ENCODE assay signal across 9 cellular contexts in genomic region chr12:98635657-98636323, GRCh38. TPM values are rescaled to one million over a fixed set of nuclear protein-coding genes. Genes with fewer than 3 reads are reported as not detected.
DNase-seq lines count a peak whose midpoint lies in the region; ATAC-seq, FAIRE-seq and TF ChIP-seq lines count a peak whose summit lies in the region.
"Had no signal": no experiment of that assay in that cellular context is flagged by ENCODE, and none has a peak within 500 bp of the region (broad histone marks: within the 10 kb centered on the region; RNA-seq: fewer than 3 reads in every experiment).

No MANE protein-coding gene starts in this region.

- H3K9me3 Mint-ChIP-seq in Caco-2 (ENCODE audit: unreplicated experiment), result no peaks in the 10 kb centered on the region

- no peaks in the 10 kb centered on the region for H3K27me3 ChIP-seq in Karpas-422 (ENCODE audit: low read length)
- H3K27me3 ChIP-seq in stomach, result no peaks in the 10 kb centered on the region
- H3K27me3 ChIP-seq in Caco-2 (replicated peaks; ENCODE audit: control insufficient read depth, insufficient read depth, low read length), result no peaks in the 10 kb centered on the region

- DNase-seq in Karpas-422, result peak; percentile 77
- peak; percentile 82 for DNase-seq in choroid plexus epithelial cell (ENCODE audit: low read depth)
- no peak for DNase-seq in stomach
- DNase-seq in stimulated activated CD4-positive, alpha-beta T cell treated with anti-CD3 and anti-CD28 coated beads, Interleukin-2, amount 100 ng/mL, for 24 hours, result no peak
- DNase-seq in Caco-2, result no peak
- no peak for DNase-seq in activated CD8-positive, alpha-beta memory T cell treated with anti-CD3 and anti-CD28 coated beads, Interleukin-2, amount 50 U/mL, for 4 hours

- peaks cover 19% of the 10 kb centered on the region for H3K36me3 ChIP-seq in Karpas-422 (ENCODE audit: insufficient read depth, low read length)
- peaks cover 0 to 8% (median 2%) of the 10 kb centered on the region in 4 donors for H3K36me3 ChIP-seq in stomach
- H3K36me3 ChIP-seq in Caco-2 (ENCODE audit: control insufficient read depth, insufficient read depth, low read length), result no peaks in the 10 kb centered on the region

- H3K9me3 ChIP-seq in Karpas-422 (ENCODE audit: low read length), result no peaks in the 10 kb centered on the region
- H3K9me3 ChIP-seq in stomach, result no peaks in the 10 kb centered on the region
- H3K9me3 ChIP-seq in Caco-2, result no peaks in the 10 kb centered on the region

- TF ChIP-seq CTCF in choroid plexus epithelial cell (conservative IDR thresholded peaks at IDR 0.05; ENCODE audit: low read depth, low read length) (no peak), stomach (IDR thresholded peaks at IDR 0.05) (no peak), Caco-2 (IDR thresholded peaks at IDR 0.05; ENCODE audit: insufficient read depth in 1 of 2, low read depth in 1 of 2, low read length in 1 of 2, severe bottlenecking in 1 of 2, unreplicated experiment in 1 of 2) (no peak)

- H3K27me3 Mint-ChIP-seq in Caco-2 (ENCODE audit: insufficient read depth, unreplicated experiment), result no peaks in the 10 kb centered on the region

- no peak for TF ChIP-seq POLR2A in stomach (IDR thresholded peaks at IDR 0.05)

- peak overlapping the region; percentile 9; the same call in 1 of the 2 replicates for H3K4me3 ChIP-seq in Karpas-422 (ENCODE audit: low read length)
- no peak overlapping the region for H3K4me3 ChIP-seq in choroid plexus epithelial cell (ENCODE audit: low read depth, low read length)
- no peak overlapping the region for H3K4me3 ChIP-seq in stomach
- no peak overlapping the region for H3K4me3 ChIP-seq in Caco-2 (ENCODE audit: low read depth, low read length)

- BruUV-seq in Caco-2 (replicated peaks; lab: Mats Ljungman, UMichigan), result no TSS peak

- WGBS in stomach, 5 donors, result 79 to 86% (median 85%) methylated on average over 4 of the region's 4 CpGs

- CTCF ChIA-PET in Caco-2 (lab: Charles Lee), result no interaction called here

- no peak overlapping the region for H3K27ac Mint-ChIP-seq in Caco-2 (ENCODE audit: unreplicated experiment)

- no peaks in the 10 kb centered on the region for H4K20me1 ChIP-seq in Karpas-422 (ENCODE audit: insufficient read depth, low read depth, low read length)

- H3K9ac ChIP-seq in Karpas-422 (ENCODE audit: low read length), result peak overlapping the region; percentile 37

- no peak for TF ChIP-seq EP300 in stomach (IDR thresholded peaks at IDR 0.05)

- H3K27ac ChIP-seq in Karpas-422 (ENCODE audit: low read length) (peak overlapping the region; percentile 70), stomach (no peak overlapping the region)

- H3K4me3 Mint-ChIP-seq in Caco-2 (ENCODE audit: unreplicated experiment), result no peak overlapping the region

- H3K79me2 ChIP-seq in Karpas-422 (ENCODE audit: low read length), result peaks cover 84% of the 10 kb centered on the region

- ATAC-seq in GM21619 (IDR thresholded peaks at IDR 0.05; ENCODE audit: unreplicated experiment), result peak; percentile 87

- H3K36me3 Mint-ChIP-seq in Caco-2 (ENCODE audit: insufficient read depth, unreplicated experiment), result no peaks in the 10 kb centered on the region

- POLR2A ChIA-PET in Caco-2 (lab: Charles Lee), result interaction anchor here (0.5 kb wide), 1 partner anchor 40 kb away, joined by 3 read pairs; no protein-coding TSS in a partner anchor

- H2AFZ ChIP-seq in Karpas-422 (ENCODE audit: low read length), result no peak overlapping the region

- peaks cover 47% of the 10 kb centered on the region for H3K4me1 ChIP-seq in Karpas-422 (ENCODE audit: low read length)
- H3K4me1 ChIP-seq in stomach, result peaks cover 0 to 6% (median 0%) of the 10 kb centered on the region in 4 donors
- 0 out of 2 replicates have a peak, but pooled peaks cover 7% of the 10 kb centered on the region for H3K4me1 ChIP-seq in Caco-2

- H3K4me2 ChIP-seq in Karpas-422 (ENCODE audit: low read depth, low read length, poor library complexity, severe bottlenecking), result peak overlapping the region; percentile 66

- peak; percentile 90 for FAIRE-seq in G401.6 (lab: Jason Lieb, UNC)
- FAIRE-seq: endometrium had no signal

- H3K4me1 Mint-ChIP-seq in Caco-2 (ENCODE audit: low read depth, unreplicated experiment), result peaks cover 7% of the 10 kb centered on the region

- no peaks in the 10 kb centered on the region for H3K9me2 ChIP-seq in Karpas-422 (replicated peaks; ENCODE audit: insufficient read depth, low read length)

- intact Hi-C loops in stomach (cut with DNase I; ENCODE audit: low total_unique reads), result no loop called here
- intact Hi-C loops in Caco-2 (cut with micrococcal nuclease; ENCODE audit: unreplicated experiment), result no loop called here

RNA-seq across cellular contexts. Expression of gene IKBIP, which starts 8.8 kb away (rescaled TPM):
- total RNA-seq in Karpas-422 (2014; rRNA removed; shearing (Covaris generic); ENCODE audit: low replicate concordance), result 30.5 and 48.5 TPM in 2 replicates
- total RNA-seq in stomach (10 to 100 TPM in 1 of 5 donors, 1 to 10 TPM in 2, under 1 TPM in 2; under 0.01 to 14.5 (median 3.0) TPM), Caco-2 (2022) (9.9 and 10.9 TPM in 2 replicates)
- 1 to 10 TPM; 5.2 to 5.8 (median 5.7) TPM for polyA plus RNA-seq in stomach

RNA-seq across cellular contexts. Expression of gene APAF1, which starts 9.3 kb away (rescaled TPM):
- 34.1 and 63.3 TPM in 2 replicates for total RNA-seq in Karpas-422 (2014; rRNA removed; shearing (Covaris generic); ENCODE audit: low replicate concordance)
- total RNA-seq in stomach (10 to 100 TPM in 4 of 5 donors, 1 to 10 TPM in 1; 9.9 to 93.9 (median 37.5) TPM), Caco-2 (2022) (13.4 and 16.5 TPM in 2 replicates)
- 1 to 10 TPM; 4.4 to 5.7 (median 5.2) TPM for polyA plus RNA-seq in stomach

RNA-seq across cellular contexts. Expression of gene SLC25A3, which starts 42.3 kb away (rescaled TPM):
- total RNA-seq in Karpas-422 (2014; rRNA removed; shearing (Covaris generic); ENCODE audit: low replicate concordance), result 478 and 582 TPM in 2 replicates
- total RNA-seq in stomach (100 to 1,000 TPM; 308 to 594 (median 355) TPM), Caco-2 (2022) (888 and 920 TPM in 2 replicates)
- polyA plus RNA-seq in stomach, result 100 to 1,000 TPM; 418 to 479 (median 432) TPM

Comparison
In these comparisons a context has a peak if more than half of its experiments do, and no peak if none do; other contexts are left out.
1. DNase-seq: peak in Karpas-422 (single experiment) and choroid plexus epithelial cell (single experiment); none in stomach (single experiment), stimulated activated CD4-positive, alpha-beta T cell treated with anti-CD3 and anti-CD28 coated beads, Interleukin-2, amount 100 ng/mL, for 24 hours (0 of 2), Caco-2 (0 of 2) and activated CD8-positive, alpha-beta memory T cell treated with anti-CD3 and anti-CD28 coated beads, Interleukin-2, amount 50 U/mL, for 4 hours (single experiment).